ENCODE assay signal across 1 cellular context in the genomic region with DNA sequence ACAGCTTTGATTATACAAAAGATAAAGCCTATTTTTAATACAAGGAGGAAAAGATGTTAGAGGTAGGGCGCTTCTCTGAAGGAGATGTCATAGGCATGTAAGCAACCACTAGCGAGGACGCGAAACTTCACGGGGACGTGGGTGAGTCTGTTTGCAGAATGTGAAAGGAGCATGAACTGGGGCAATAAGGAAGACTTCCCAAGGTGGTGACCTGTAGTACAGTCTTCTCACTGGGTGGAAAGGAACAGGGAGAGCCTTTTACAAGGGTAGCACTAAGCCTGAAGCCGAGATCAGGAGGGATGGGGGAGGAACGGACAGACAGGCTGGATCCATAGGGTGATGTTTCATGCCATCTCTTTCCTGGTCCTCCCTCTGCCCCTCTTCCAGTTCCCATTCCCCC.
TF ChIP-seq lines count a peak whose summit lies in the region.

No MANE protein-coding gene starts in this region.

TF ChIP-seq in H1, 55 proteins besides CTCF, POLR2A, EP300 and RAD21 (continued from another document):
- TF ChIP-seq CHD1 (IDR thresholded peaks at IDR 0.05; ENCODE audit: low read depth, low read length): no peak
- TF ChIP-seq NANOG (IDR thresholded peaks at IDR 0.05; ENCODE audit: insufficient read depth, low read depth, low read length, poor library complexity, severe bottlenecking): no peak
- TF ChIP-seq KDM4A (IDR thresholded peaks at IDR 0.05; ENCODE audit: low read depth, low read length, severe bottlenecking): no peak
- TF ChIP-seq, protein P1, sequence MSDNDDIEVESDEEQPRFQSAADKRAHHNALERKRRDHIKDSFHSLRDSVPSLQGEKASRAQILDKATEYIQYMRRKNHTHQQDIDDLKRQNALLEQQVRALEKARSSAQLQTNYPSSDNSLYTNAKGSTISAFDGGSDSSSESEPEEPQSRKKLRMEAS (IDR thresholded peaks at IDR 0.05): no peak
- TF ChIP-seq FOSL1 (IDR thresholded peaks at IDR 0.05; ENCODE audit: insufficient read depth, low read depth, low read length): no peak
TF ChIP-seq in H1: peak in this region for 0.
